26 cellular contexts compared by ENCODE assay signal in the genomic region with DNA sequence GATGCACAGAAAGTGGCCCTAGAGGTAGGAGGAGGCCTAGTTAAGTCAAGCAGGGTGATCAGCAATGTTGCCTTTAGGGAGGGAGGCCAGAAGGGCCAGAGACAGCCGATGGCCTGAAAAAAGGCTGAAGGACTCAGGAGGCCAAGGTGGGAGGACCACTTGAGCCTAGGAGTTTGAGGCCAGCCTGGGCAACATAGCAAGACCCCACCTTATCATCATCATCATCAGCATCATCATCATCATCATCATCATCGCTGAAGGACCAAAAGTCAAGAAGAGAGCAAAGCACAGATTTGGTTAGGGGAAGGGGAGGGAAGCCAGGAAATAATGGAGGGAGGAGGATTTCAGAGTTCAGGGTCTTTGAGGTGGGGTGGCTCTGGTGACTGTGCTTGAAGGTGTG.
DNase-seq lines count a peak whose midpoint lies in the region; ATAC-seq and TF ChIP-seq lines count a peak whose summit lies in the region.
"Had no signal": no experiment of that assay in that cellular context is flagged by ENCODE, and none has a peak within 500 bp of the region (broad histone marks: within the 10 kb centered on the region; RNA-seq: fewer than 3 reads in every experiment).

No MANE protein-coding gene starts in this region.

- no peaks in the 10 kb centered on the region for H3K36me3 ChIP-seq in HEK293 (ENCODE audit: control insufficient read depth in 2 of 2, insufficient read depth in 1 of 2, low read length in 2 of 2)
- H3K36me3 ChIP-seq in stomach: peaks cover 0 to 9% (median 0%) of the 10 kb centered on the region in 4 donors

- peaks cover 63% of the 10 kb centered on the region for H3K27me3 Mint-ChIP-seq in activated naive CD4-positive, alpha-beta T cell treated with anti-CD3 and anti-CD28 coated beads, Interleukin-2, amount 10 ng/mL, durations not matched to agents 7 days and 5 days
- H3K27me3 Mint-ChIP-seq in activated naive CD4-positive, alpha-beta T cell treated with anti-CD3 and anti-CD28 coated beads for 36 hours (ENCODE audit: low read depth): peaks cover 77% of the 10 kb centered on the region
- peaks cover 18% of the 10 kb centered on the region for H3K27me3 Mint-ChIP-seq in central memory CD8-positive, alpha-beta T cell
- peaks cover 66% of the 10 kb centered on the region for H3K27me3 Mint-ChIP-seq in activated CD4-positive, alpha-beta memory T cell treated with anti-CD3 and anti-CD28 coated beads for 36 hours

- H3K27ac Mint-ChIP-seq in activated naive CD4-positive, alpha-beta T cell treated with anti-CD3 and anti-CD28 coated beads, Interleukin-2, amount 10 ng/mL, durations not matched to agents 7 days and 5 days: peak overlapping the region; percentile 39
- no peak overlapping the region for H3K27ac Mint-ChIP-seq in activated naive CD4-positive, alpha-beta T cell treated with anti-CD3 and anti-CD28 coated beads for 36 hours
- H3K27ac Mint-ChIP-seq in central memory CD8-positive, alpha-beta T cell (ENCODE audit: low read depth): peak overlapping the region; percentile 79
- H3K27ac Mint-ChIP-seq in activated CD4-positive, alpha-beta memory T cell treated with anti-CD3 and anti-CD28 coated beads for 36 hours: no peak overlapping the region
- H3K27ac Mint-ChIP-seq: CD8-positive, alpha-beta T cell; H9 had no signal

- ATAC-seq in central memory CD8-positive, alpha-beta T cell (replicated peaks; ENCODE audit: extremely low read depth, poor library complexity, severe bottlenecking): no peak
- no peak for ATAC-seq in HG02884 (IDR thresholded peaks at IDR 0.05; ENCODE audit: unreplicated experiment)
- ATAC-seq: CD8-positive, alpha-beta T cell; GM12878 had no signal

- H3K4me3 Mint-ChIP-seq in activated naive CD4-positive, alpha-beta T cell treated with anti-CD3 and anti-CD28 coated beads, Interleukin-2, amount 10 ng/mL, durations not matched to agents 7 days and 5 days: no peak overlapping the region
- H3K4me3 Mint-ChIP-seq in activated naive CD4-positive, alpha-beta T cell treated with anti-CD3 and anti-CD28 coated beads for 36 hours: no peak overlapping the region
- no peak overlapping the region for H3K4me3 Mint-ChIP-seq in central memory CD8-positive, alpha-beta T cell
- no peak overlapping the region for H3K4me3 Mint-ChIP-seq in activated CD4-positive, alpha-beta memory T cell treated with anti-CD3 and anti-CD28 coated beads for 36 hours
- H3K4me3 Mint-ChIP-seq: CD8-positive, alpha-beta T cell; H9 had no signal

- POLR2A ChIA-PET in HEK293 (lab: Yijun Ruan, JAX): no interaction called here
- POLR2A ChIA-PET in activated CD4-positive, alpha-beta memory T cell treated with anti-CD3 and anti-CD28 coated beads for 36 hours (lab: Charles Lee): no interaction called here

- peaks cover 40% of the 10 kb centered on the region for H3K4me1 Mint-ChIP-seq in activated naive CD4-positive, alpha-beta T cell treated with anti-CD3 and anti-CD28 coated beads, Interleukin-2, amount 10 ng/mL, durations not matched to agents 7 days and 5 days
- H3K4me1 Mint-ChIP-seq in activated naive CD4-positive, alpha-beta T cell treated with anti-CD3 and anti-CD28 coated beads for 36 hours (ENCODE audit: low read depth): peaks cover 40% of the 10 kb centered on the region
- H3K4me1 Mint-ChIP-seq in central memory CD8-positive, alpha-beta T cell: peaks cover 62% of the 10 kb centered on the region
- H3K4me1 Mint-ChIP-seq in activated CD4-positive, alpha-beta memory T cell treated with anti-CD3 and anti-CD28 coated beads for 36 hours (ENCODE audit: low read depth): peaks cover 40% of the 10 kb centered on the region

- intact Hi-C loops in activated naive CD4-positive, alpha-beta T cell treated with anti-CD3 and anti-CD28 coated beads for 36 hours (cut with micrococcal nuclease): loop anchor here (10.0 kb wide), 1 partner anchor 184 kb away; a partner anchor contains a TSS
- intact Hi-C loops in stomach (cut with DNase I; ENCODE audit: low total_unique reads): no loop called here
- intact Hi-C loops in activated CD4-positive, alpha-beta memory T cell treated with anti-CD3 and anti-CD28 coated beads for 36 hours (cut with micrococcal nuclease): no loop called here

- TF ChIP-seq EP300 in stomach (IDR thresholded peaks at IDR 0.05): no peak

- H3K27ac ChIP-seq in HEK293 (ENCODE audit: extremely low read depth, low read depth, low read length) (no peak overlapping the region), stomach (peak overlapping the region in 3 of 5 donors; percentile 30 to 69 (median 64))
- H3K27ac ChIP-seq: GM23248, RWPE1 had no signal

- H3K4me3 ChIP-seq in HEK293 (ENCODE audit: low read depth, low read length) (no peak overlapping the region), stomach (no peak overlapping the region)
- H3K4me3 ChIP-seq: GM12878, GM23248 had no signal

- H3K4me1 ChIP-seq in HEK293 (ENCODE audit: control insufficient read depth, insufficient read depth, low read length): no peaks in the 10 kb centered on the region
- H3K4me1 ChIP-seq in stomach: peaks cover 22 to 59% (median 37%) of the 10 kb centered on the region in 4 donors

- peaks cover 16% of the 10 kb centered on the region for H3K36me3 Mint-ChIP-seq in activated naive CD4-positive, alpha-beta T cell treated with anti-CD3 and anti-CD28 coated beads, Interleukin-2, amount 10 ng/mL, durations not matched to agents 7 days and 5 days
- peaks cover 3% of the 10 kb centered on the region for H3K36me3 Mint-ChIP-seq in activated naive CD4-positive, alpha-beta T cell treated with anti-CD3 and anti-CD28 coated beads for 36 hours (ENCODE audit: low read depth)
- peaks cover 11% of the 10 kb centered on the region for H3K36me3 Mint-ChIP-seq in central memory CD8-positive, alpha-beta T cell (ENCODE audit: insufficient read depth)
- H3K36me3 Mint-ChIP-seq in activated CD4-positive, alpha-beta memory T cell treated with anti-CD3 and anti-CD28 coated beads for 36 hours: peaks cover 9% of the 10 kb centered on the region

- H3K9me3 ChIP-seq in HEK293 (ENCODE audit: control insufficient read depth, insufficient read depth, low read depth, low read length) (no peaks in the 10 kb centered on the region), stomach (peaks cover 3 to 13% (median 6%) of the 10 kb centered on the region in 4 donors)

- peaks cover 15% of the 10 kb centered on the region for H3K9me3 Mint-ChIP-seq in activated naive CD4-positive, alpha-beta T cell treated with anti-CD3 and anti-CD28 coated beads, Interleukin-2, amount 10 ng/mL, durations not matched to agents 7 days and 5 days
- peaks cover 6% of the 10 kb centered on the region for H3K9me3 Mint-ChIP-seq in activated naive CD4-positive, alpha-beta T cell treated with anti-CD3 and anti-CD28 coated beads for 36 hours
- H3K9me3 Mint-ChIP-seq in central memory CD8-positive, alpha-beta T cell: peaks cover 6% of the 10 kb centered on the region
- H3K9me3 Mint-ChIP-seq in activated CD4-positive, alpha-beta memory T cell treated with anti-CD3 and anti-CD28 coated beads for 36 hours: peaks cover 9% of the 10 kb centered on the region

- CTCF ChIA-PET in activated naive CD4-positive, alpha-beta T cell treated with anti-CD3 and anti-CD28 coated beads, Interleukin-2, amount 10 ng/mL, durations not matched to agents 7 days and 5 days (lab: Charles Lee): interaction anchor here (0.9 kb wide), 1 partner anchor 210 kb away, joined by 3 read pairs; no protein-coding TSS in a partner anchor
- CTCF ChIA-PET in activated naive CD4-positive, alpha-beta T cell treated with anti-CD3 and anti-CD28 coated beads for 36 hours (lab: Charles Lee): no interaction called here
- CTCF ChIA-PET in HEK293 (lab: Yijun Ruan, JAX): no interaction called here
- CTCF ChIA-PET in activated CD4-positive, alpha-beta memory T cell treated with anti-CD3 and anti-CD28 coated beads for 36 hours (lab: Charles Lee): no interaction called here

- TF ChIP-seq CTCF in HEK293 (tag by site-specific recombination; IDR thresholded peaks at IDR 0.05) (no peak), stomach (IDR thresholded peaks at IDR 0.05) (no peak)

- no peaks in the 10 kb centered on the region for H3K27me3 ChIP-seq in stomach

- no peak for TF ChIP-seq POLR2A in stomach (IDR thresholded peaks at IDR 0.05)

- WGBS in stomach, 5 donors: 95 to 100% (median 98%) methylated on average over 2 of the region's 2 CpGs

- DNase-seq in activated naive CD4-positive, alpha-beta T cell treated with anti-CD3 and anti-CD28 coated beads, Interleukin-2, amount 10 ng/mL, durations not matched to agents 7 days and 5 days: no peak
- DNase-seq in activated naive CD4-positive, alpha-beta T cell treated with anti-CD3 and anti-CD28 coated beads for 36 hours: no peak
- DNase-seq in central memory CD8-positive, alpha-beta T cell (ENCODE audit: low spot score in 2 of 2): no peak
- no peak for DNase-seq in stomach
- DNase-seq in activated CD4-positive, alpha-beta memory T cell treated with anti-CD3 and anti-CD28 coated beads for 36 hours: no peak
- DNase-seq in hippocampal formation (lab: John Stamatoyannopoulos, UW): no peak
- DNase-seq: AML-193; C1 segment of cervical spinal cord; DND-41; GM23248; H9; IMR-90; MV-4-11; NCI-H1105 treated with DMSO at 0.1 percent for 48 hours; NCI-H2029 treated with DMSO at 0.1 percent for 48 hours; NCI-H2171; NCI-H345; NCI-H524; NCI-H774; NK-92 treated with Interleukin-12 subunit alpha and Interleukin-12 subunit beta, amount 100 ng/mL, for 24 hours; SHP77 treated with DMSO at 0.1 percent for 48 hours had no signal

TF ChIP-seq in HEK293, 187 proteins besides CTCF, POLR2A, EP300 and RAD21 (continues in another document):
- TF ChIP-seq ZNF121 (tag by site-specific recombination; IDR thresholded peaks at IDR 0.05) (peak; percentile 50; the same call in 1 of the 2 replicates), SALL2 (tag by site-specific recombination; IDR thresholded peaks at IDR 0.05; ENCODE audit: borderline replicate concordance) (no peak), KLF16 (tag by site-specific recombination; IDR thresholded peaks at IDR 0.05) (no peak), GFI1B (tag by site-specific recombination; IDR thresholded peaks at IDR 0.05) (no peak), PRDM1 (tag by site-specific recombination; IDR thresholded peaks at IDR 0.05) (no peak)
- TF ChIP-seq, protein P1, sequence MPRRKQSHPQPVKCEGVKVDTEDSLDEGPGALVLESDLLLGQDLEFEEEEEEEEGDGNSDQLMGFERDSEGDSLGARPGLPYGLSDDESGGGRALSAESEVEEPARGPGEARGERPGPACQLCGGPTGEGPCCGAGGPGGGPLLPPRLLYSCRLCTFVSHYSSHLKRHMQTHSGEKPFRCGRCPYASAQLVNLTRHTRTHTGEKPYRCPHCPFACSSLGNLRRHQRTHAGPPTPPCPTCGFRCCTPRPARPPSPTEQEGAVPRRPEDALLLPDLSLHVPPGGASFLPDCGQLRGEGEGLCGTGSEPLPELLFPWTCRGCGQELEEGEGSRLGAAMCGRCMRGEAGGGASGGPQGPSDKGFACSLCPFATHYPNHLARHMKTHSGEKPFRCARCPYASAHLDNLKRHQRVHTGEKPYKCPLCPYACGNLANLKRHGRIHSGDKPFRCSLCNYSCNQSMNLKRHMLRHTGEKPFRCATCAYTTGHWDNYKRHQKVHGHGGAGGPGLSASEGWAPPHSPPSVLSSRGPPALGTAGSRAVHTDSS (tag by site-specific recombination; IDR thresholded peaks at IDR 0.05): peak; percentile 87

Comparison
In these comparisons a context has a peak if more than half of its experiments do, and no peak if none do; other contexts are left out.
1. H3K27ac Mint-ChIP-seq: peak in activated naive CD4-positive, alpha-beta T cell treated with anti-CD3 and anti-CD28 coated beads, Interleukin-2, amount 10 ng/mL, durations not matched to agents 7 days and 5 days (single experiment) and central memory CD8-positive, alpha-beta T cell (single experiment); none in activated naive CD4-positive, alpha-beta T cell treated with anti-CD3 and anti-CD28 coated beads for 36 hours (single experiment) and activated CD4-positive, alpha-beta memory T cell treated with anti-CD3 and anti-CD28 coated beads for 36 hours (single experiment).